2 cellular contexts compared by ENCODE assay signal in the genomic region with DNA sequence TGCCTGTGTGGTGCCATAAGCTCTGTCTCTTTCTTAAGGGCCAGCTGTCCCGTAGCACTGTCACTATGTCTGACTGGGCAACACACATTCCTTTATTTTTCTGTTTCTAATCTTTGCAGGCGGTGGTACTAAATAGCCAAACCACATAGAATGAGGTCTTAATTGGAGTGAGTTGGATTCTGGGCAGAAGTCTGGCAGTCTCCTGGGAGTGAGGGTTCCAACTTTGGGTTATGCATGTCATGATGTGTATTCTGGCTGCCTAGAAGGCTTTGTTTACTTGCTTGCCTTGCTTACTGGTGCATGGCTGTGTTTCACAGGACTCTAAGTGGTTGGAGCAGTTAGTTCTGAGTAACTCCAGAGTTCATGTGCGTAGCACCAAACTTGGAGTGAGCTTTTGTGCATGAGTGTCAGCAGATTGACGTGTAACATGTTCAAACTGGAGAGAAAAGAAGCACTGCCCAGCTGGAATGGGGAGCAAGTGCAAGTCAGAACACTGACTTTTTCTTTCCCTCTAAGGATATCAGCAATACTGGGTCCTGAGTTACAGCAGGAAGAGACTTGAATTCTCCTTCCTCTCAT.
TF ChIP-seq lines count a peak whose summit lies in the region.

No MANE protein-coding gene starts in this region.

TF ChIP-seq in H1, 55 proteins besides CTCF, POLR2A, EP300 and RAD21:
- TF ChIP-seq TCF12 (IDR thresholded peaks at IDR 0.05; ENCODE audit: low read depth, low read length) (no peak), ATF2 (IDR thresholded peaks at IDR 0.05; ENCODE audit: low read length) (no peak), TBP (IDR thresholded peaks at IDR 0.05; ENCODE audit: low read depth, low read length) (no peak), POU5F1 (IDR thresholded peaks at IDR 0.05; ENCODE audit: low read depth, low read length) (no peak), E2F6 (IDR thresholded peaks at IDR 0.05) (no peak), SIRT6 (IDR thresholded peaks at IDR 0.05; ENCODE audit: low read length) (no peak), HDAC2 (IDR thresholded peaks at IDR 0.05; ENCODE audit: borderline replicate concordance in 1 of 2, low read depth in 2 of 2, low read length in 2 of 2) (no peak), SIN3A (conservative IDR thresholded peaks at IDR 0.05 in 1 of 2, IDR thresholded peaks at IDR 0.05 in 1 of 2; ENCODE audit: low read depth in 1 of 2, low read length in 2 of 2) (no peak), POLR2AphosphoS5 (IDR thresholded peaks at IDR 0.05; ENCODE audit: low read depth, low read length) (no peak), EZH2 (IDR thresholded peaks at IDR 0.05; ENCODE audit: low read depth, low read length, severe bottlenecking) (no peak), SAP30 (IDR thresholded peaks at IDR 0.05; ENCODE audit: insufficient read depth, insufficient replicate concordance, low read length) (no peak)
TF ChIP-seq in H1: peak in this region for 0.

TF ChIP-seq in liver, 16 proteins besides CTCF, POLR2A, EP300 and RAD21:
- TF ChIP-seq ATF3 (IDR thresholded peaks at IDR 0.05), result no peak
- TF ChIP-seq HNF4G (IDR thresholded peaks at IDR 0.05), result peak; percentile 58
- peak; percentile 74 for TF ChIP-seq TAF1 (conservative IDR thresholded peaks at IDR 0.05)
- TF ChIP-seq SP1 (IDR thresholded peaks at IDR 0.05), result peak; percentile 91
- TF ChIP-seq, protein P1, sequence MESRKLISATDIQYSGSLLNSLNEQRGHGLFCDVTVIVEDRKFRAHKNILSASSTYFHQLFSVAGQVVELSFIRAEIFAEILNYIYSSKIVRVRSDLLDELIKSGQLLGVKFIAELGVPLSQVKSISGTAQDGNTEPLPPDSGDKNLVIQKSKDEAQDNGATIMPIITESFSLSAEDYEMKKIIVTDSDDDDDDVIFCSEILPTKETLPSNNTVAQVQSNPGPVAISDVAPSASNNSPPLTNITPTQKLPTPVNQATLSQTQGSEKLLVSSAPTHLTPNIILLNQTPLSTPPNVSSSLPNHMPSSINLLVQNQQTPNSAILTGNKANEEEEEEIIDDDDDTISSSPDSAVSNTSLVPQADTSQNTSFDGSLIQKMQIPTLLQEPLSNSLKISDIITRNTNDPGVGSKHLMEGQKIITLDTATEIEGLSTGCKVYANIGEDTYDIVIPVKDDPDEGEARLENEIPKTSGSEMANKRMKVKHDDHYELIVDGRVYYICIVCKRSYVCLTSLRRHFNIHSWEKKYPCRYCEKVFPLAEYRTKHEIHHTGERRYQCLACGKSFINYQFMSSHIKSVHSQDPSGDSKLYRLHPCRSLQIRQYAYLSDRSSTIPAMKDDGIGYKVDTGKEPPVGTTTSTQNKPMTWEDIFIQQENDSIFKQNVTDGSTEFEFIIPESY (IDR thresholded peaks at IDR 0.05), result peak; percentile 61
- peak; percentile 92 for TF ChIP-seq FOXA1 (IDR thresholded peaks at IDR 0.05)
- TF ChIP-seq RXRA (IDR thresholded peaks at IDR 0.05), result peak; percentile 87 to 89
- TF ChIP-seq FOXA2 (IDR thresholded peaks at IDR 0.05), result peak; percentile 91
- TF ChIP-seq EGR1 (IDR thresholded peaks at IDR 0.05; ENCODE audit: low read depth in 2 of 2), result peak; percentile 28 to 37
- TF ChIP-seq, protein P2, sequence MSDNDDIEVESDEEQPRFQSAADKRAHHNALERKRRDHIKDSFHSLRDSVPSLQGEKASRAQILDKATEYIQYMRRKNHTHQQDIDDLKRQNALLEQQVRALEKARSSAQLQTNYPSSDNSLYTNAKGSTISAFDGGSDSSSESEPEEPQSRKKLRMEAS (IDR thresholded peaks at IDR 0.05), result peak; percentile 49
- peak; percentile 45 to 81 for TF ChIP-seq JUND (IDR thresholded peaks at IDR 0.05)
- TF ChIP-seq HNF4A (conservative IDR thresholded peaks at IDR 0.05), result peak; percentile 77 to 81
- no peak for TF ChIP-seq GABPA (IDR thresholded peaks at IDR 0.05 in 1 of 2, conservative IDR thresholded peaks at IDR 0.05 in 1 of 2)
- TF ChIP-seq NR2F2 (IDR thresholded peaks at IDR 0.05), result no peak
- TF ChIP-seq YY1 (IDR thresholded peaks at IDR 0.05), result peak; percentile 84
- peak; percentile 85 for TF ChIP-seq REST (IDR thresholded peaks at IDR 0.05)
